Comparison of ENCODE assay signal across 9 cellular contexts in the genomic region with DNA sequence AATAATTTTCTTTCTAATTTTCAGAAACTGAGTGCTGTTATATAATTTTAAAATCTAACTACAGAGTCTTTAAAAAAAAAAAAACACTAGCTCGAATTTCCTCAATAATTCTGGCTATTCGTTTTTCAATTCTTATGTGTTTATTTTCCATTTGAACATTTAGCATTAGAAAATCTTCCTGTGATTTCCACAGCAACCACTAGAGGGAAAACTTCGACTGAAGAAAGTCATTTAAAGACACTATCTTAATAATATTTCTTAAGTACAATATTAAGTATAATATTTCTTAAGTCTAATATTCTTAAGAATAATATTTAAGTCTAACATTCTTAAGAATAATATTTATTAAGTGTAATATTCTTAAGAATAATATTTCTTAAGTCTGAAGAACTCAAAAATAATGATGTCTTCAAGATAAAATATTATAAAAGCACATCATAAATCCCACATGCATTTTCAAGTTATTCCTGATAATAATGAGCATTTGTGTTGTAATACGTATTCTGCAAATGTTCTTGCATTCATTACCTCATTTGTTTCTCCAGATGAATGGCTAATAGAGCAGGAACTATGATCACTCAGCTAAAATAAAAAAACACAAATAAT.
DNase-seq lines count a peak whose midpoint lies in the region; ATAC-seq, FAIRE-seq and TF ChIP-seq lines count a peak whose summit lies in the region.
"Had no signal": no experiment of that assay in that cellular context is flagged by ENCODE, and none has a peak within 500 bp of the region (broad histone marks: within the 10 kb centered on the region; RNA-seq: fewer than 3 reads in every experiment).

No MANE protein-coding gene starts in this region.

- no peak overlapping the region for H3K4me2 ChIP-seq in K562 (ENCODE audit: insufficient read depth, low read length)

- no peak for TF ChIP-seq EP300 in K562 (IDR thresholded peaks at IDR 0.05; ENCODE audit: low read length)

- no peak overlapping the region for H3K4me3 Mint-ChIP-seq in mesothelial cell of epicardium
- no peak overlapping the region for H3K4me3 Mint-ChIP-seq in activated T-cell treated with anti-CD3 and anti-CD28 coated beads, Interleukin-2, amount 50 U/mL, for 72 hours

- H3K9me1 ChIP-seq in K562 (ENCODE audit: control insufficient read depth, insufficient read depth, low read length) = no peaks in the 10 kb centered on the region

- H3K36me3 ChIP-seq in K562 (ENCODE audit: control insufficient read depth, insufficient read depth, low read length) = no peaks in the 10 kb centered on the region

- peaks cover 5% of the 10 kb centered on the region for H3K9me3 Mint-ChIP-seq in mesothelial cell of epicardium
- no peaks in the 10 kb centered on the region for H3K9me3 Mint-ChIP-seq in activated T-cell treated with anti-CD3 and anti-CD28 coated beads, Interleukin-2, amount 50 U/mL, for 72 hours

- TF ChIP-seq RAD21 in K562 (CRISPR knock-in tag; conservative IDR thresholded peaks at IDR 0.05 in 1 of 2, IDR thresholded peaks at IDR 0.05 in 1 of 2) = peak in 1 of 2 experiments; percentile 24; a peak in 3 of 4 replicates

- in situ Hi-C loops in KBM-7 (cut with MboI; ENCODE audit: low pct_unique_long_range_greater_than_20kb, low sequenced_read_pairs) = no loop called here
- in situ Hi-C loops in K562 (cut with MboI) = no loop called here

- ATAC-seq in K562 = no peak
- no peak for ATAC-seq in activated T-cell treated with anti-CD3 and anti-CD28 coated beads, Interleukin-2, amount 50 U/mL, for 72 hours (replicated peaks in 1 of 2)

- BruUV-seq in K562 (replicated peaks; lab: Mats Ljungman, UMichigan) = no TSS peak

- no peak overlapping the region for H3K27ac ChIP-seq in K562 (ENCODE audit: extremely low read depth, low read depth, low read length)

- intact Hi-C loops in K562 (cut with micrococcal nuclease) = loop anchor here (1.0 to 2.0 kb wide), 2 partner anchors 330 to 394 kb away; no protein-coding TSS in a partner anchor

- TF ChIP-seq CTCF in K562 (IDR thresholded peaks at IDR 0.05 in 2 of 3, conservative IDR thresholded peaks at IDR 0.05 in 1 of 3; ENCODE audit: insufficient read depth in 2 of 3, low read depth in 1 of 3, low read length in 3 of 3) (peak in 2 of 3 experiments; percentile 13 to 50; a peak in 2 of 6 replicates), mesothelial cell of epicardium (IDR thresholded peaks at IDR 0.05; ENCODE audit: unreplicated experiment) (peak; percentile 86)

- DNase-seq in DMS 273 (lab: John Stamatoyannopoulos, UW; ENCODE audit: unreplicated experiment) (peak; percentile 34), DMS 273 treated with DMSO at 0.1 percent for 48 hours (lab: John Stamatoyannopoulos, UW) (no peak), KBM-7 (peak; percentile 20), K562 (ENCODE audit: extremely low read depth in 1 of 4, low spot score in 3 of 4) (peak in 1 of 4 experiments; percentile 13), mesothelial cell of epicardium (ENCODE audit: low spot score in 2 of 2, unreplicated experiment in 2 of 2) (no peak), HPDE6-E6E7 (ENCODE audit: extremely low spot score) (no peak)
- no peak for DNase-seq in activated T-cell treated with anti-CD3 and anti-CD28 coated beads, Interleukin-2, amount 50 U/mL, for 72 hours
- DNase-seq in stimulated activated CD4-positive, alpha-beta T cell treated with anti-CD3 and anti-CD28 coated beads, Interleukin-15, amount 100 ng/mL, for 24 hours = no peak

- no peaks in the 10 kb centered on the region for H3K9me3 ChIP-seq in K562 (replicated peaks; ENCODE audit: control insufficient read depth, insufficient read depth, low read depth, low read length)

- no peaks in the 10 kb centered on the region for H3K4me1 ChIP-seq in K562 (replicated peaks in 1 of 2; ENCODE audit: control insufficient read depth in 2 of 2, insufficient read depth in 2 of 2, low read length in 2 of 2)

- no peaks in the 10 kb centered on the region for H3K79me2 ChIP-seq in K562 (ENCODE audit: control insufficient read depth, insufficient read depth, low read length)

- FAIRE-seq in K562 (lab: Jason Lieb, UNC) = no peak

- H3K4me3 ChIP-seq in K562 = no peak overlapping the region

- no peak overlapping the region for H3K27ac Mint-ChIP-seq in mesothelial cell of epicardium
- H3K27ac Mint-ChIP-seq in activated T-cell treated with anti-CD3 and anti-CD28 coated beads, Interleukin-2, amount 50 U/mL, for 72 hours = no peak overlapping the region
- H3K27ac Mint-ChIP-seq: CD4-positive, alpha-beta memory T cell had no signal

- no peak overlapping the region for H3K9ac ChIP-seq in K562 (ENCODE audit: insufficient read depth in 1 of 2, low read depth in 2 of 2, low read length in 2 of 2)

- TF ChIP-seq POLR2A in K562 (conservative IDR thresholded peaks at IDR 0.05) = no peak

- POLR2A ChIA-PET in K562 (lab: Yijun Ruan, JAX) = no interaction called here

- H4K20me1 ChIP-seq in K562 (replicated peaks; ENCODE audit: control insufficient read depth, insufficient read depth, low read length) = no peaks in the 10 kb centered on the region

- WGBS in K562 (ENCODE audit: insufficient coverage, low coverage, missing lambda C conversion rate) = 2% methylated on average over 4 of the region's 4 CpGs

- H3K36me3 Mint-ChIP-seq in mesothelial cell of epicardium = no peaks in the 10 kb centered on the region
- H3K36me3 Mint-ChIP-seq in activated T-cell treated with anti-CD3 and anti-CD28 coated beads, Interleukin-2, amount 50 U/mL, for 72 hours (ENCODE audit: insufficient read depth in 2 of 2) = no peaks in the 10 kb centered on the region
- H3K36me3 Mint-ChIP-seq: CD4-positive, alpha-beta memory T cell had no signal

- CTCF ChIA-PET in K562 (lab: Yijun Ruan, JAX; ENCODE audit: low intra/inter-chr PET ratio) = interaction anchor here (1.1 to 2.0 kb wide), 2 partner anchors 349 to 394 kb away, joined by 4 to 6 read pairs; no protein-coding TSS in a partner anchor

- H2AFZ ChIP-seq in K562 (ENCODE audit: low read depth, low read length) = no peak overlapping the region

- no peaks in the 10 kb centered on the region for H3K27me3 Mint-ChIP-seq in mesothelial cell of epicardium (ENCODE audit: low read depth)
- H3K27me3 Mint-ChIP-seq in activated T-cell treated with anti-CD3 and anti-CD28 coated beads, Interleukin-2, amount 50 U/mL, for 72 hours (ENCODE audit: low read depth) = peaks cover 11% of the 10 kb centered on the region

- no peaks in the 10 kb centered on the region for H3K27me3 ChIP-seq in K562 (ENCODE audit: control insufficient read depth in 2 of 2, insufficient read depth in 2 of 2, low read length in 2 of 2)

- no peaks in the 10 kb centered on the region for H3K4me1 Mint-ChIP-seq in mesothelial cell of epicardium
- peaks cover 7% of the 10 kb centered on the region for H3K4me1 Mint-ChIP-seq in activated T-cell treated with anti-CD3 and anti-CD28 coated beads, Interleukin-2, amount 50 U/mL, for 72 hours (ENCODE audit: low read depth)

TF ChIP-seq in K562, 482 proteins besides CTCF, POLR2A, EP300 and RAD21:
- TF ChIP-seq, protein P1, sequence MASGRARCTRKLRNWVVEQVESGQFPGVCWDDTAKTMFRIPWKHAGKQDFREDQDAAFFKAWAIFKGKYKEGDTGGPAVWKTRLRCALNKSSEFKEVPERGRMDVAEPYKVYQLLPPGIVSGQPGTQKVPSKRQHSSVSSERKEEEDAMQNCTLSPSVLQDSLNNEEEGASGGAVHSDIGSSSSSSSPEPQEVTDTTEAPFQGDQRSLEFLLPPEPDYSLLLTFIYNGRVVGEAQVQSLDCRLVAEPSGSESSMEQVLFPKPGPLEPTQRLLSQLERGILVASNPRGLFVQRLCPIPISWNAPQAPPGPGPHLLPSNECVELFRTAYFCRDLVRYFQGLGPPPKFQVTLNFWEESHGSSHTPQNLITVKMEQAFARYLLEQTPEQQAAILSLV (tag; IDR thresholded peaks at IDR 0.05) = no peak
- TF ChIP-seq CHD4 (IDR thresholded peaks at IDR 0.05; ENCODE audit: insufficient read depth, insufficient replicate concordance, low read depth, low read length, poor library complexity, severe bottlenecking) (no peak), MTA1 (IDR thresholded peaks at IDR 0.05; ENCODE audit: borderline replicate concordance) (no peak), DNMT1 (IDR thresholded peaks at IDR 0.05) (no peak), SMC3 (conservative IDR thresholded peaks at IDR 0.05; ENCODE audit: insufficient read depth, low read depth, low read length) (0 out of 2 replicates have a peak, but pooled peaks have one; percentile 6)
- TF ChIP-seq, protein P2, sequence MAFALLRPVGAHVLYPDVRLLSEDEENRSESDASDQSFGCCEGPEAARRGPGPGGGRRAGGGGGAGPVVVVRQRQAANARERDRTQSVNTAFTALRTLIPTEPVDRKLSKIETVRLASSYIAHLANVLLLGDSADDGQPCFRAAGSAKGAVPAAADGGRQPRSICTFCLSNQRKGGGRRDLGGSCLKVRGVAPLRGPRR (CRISPR knock-in tag; IDR thresholded peaks at IDR 0.05) = no peak

Comparison
In these comparisons a context has a peak if more than half of its experiments do, and no peak if none do; other contexts are left out.
1. DNase-seq: peak in DMS 273 (single experiment) and KBM-7 (single experiment); none in DMS 273 treated with DMSO at 0.1 percent for 48 hours (single experiment), mesothelial cell of epicardium (0 of 2), activated T-cell treated with anti-CD3 and anti-CD28 coated beads, Interleukin-2, amount 50 U/mL, for 72 hours (0 of 2), HPDE6-E6E7 (single experiment) and stimulated activated CD4-positive, alpha-beta T cell treated with anti-CD3 and anti-CD28 coated beads, Interleukin-15, amount 100 ng/mL, for 24 hours (single experiment).